ENCODE assay signal across 11 cellular contexts in the genomic region with DNA sequence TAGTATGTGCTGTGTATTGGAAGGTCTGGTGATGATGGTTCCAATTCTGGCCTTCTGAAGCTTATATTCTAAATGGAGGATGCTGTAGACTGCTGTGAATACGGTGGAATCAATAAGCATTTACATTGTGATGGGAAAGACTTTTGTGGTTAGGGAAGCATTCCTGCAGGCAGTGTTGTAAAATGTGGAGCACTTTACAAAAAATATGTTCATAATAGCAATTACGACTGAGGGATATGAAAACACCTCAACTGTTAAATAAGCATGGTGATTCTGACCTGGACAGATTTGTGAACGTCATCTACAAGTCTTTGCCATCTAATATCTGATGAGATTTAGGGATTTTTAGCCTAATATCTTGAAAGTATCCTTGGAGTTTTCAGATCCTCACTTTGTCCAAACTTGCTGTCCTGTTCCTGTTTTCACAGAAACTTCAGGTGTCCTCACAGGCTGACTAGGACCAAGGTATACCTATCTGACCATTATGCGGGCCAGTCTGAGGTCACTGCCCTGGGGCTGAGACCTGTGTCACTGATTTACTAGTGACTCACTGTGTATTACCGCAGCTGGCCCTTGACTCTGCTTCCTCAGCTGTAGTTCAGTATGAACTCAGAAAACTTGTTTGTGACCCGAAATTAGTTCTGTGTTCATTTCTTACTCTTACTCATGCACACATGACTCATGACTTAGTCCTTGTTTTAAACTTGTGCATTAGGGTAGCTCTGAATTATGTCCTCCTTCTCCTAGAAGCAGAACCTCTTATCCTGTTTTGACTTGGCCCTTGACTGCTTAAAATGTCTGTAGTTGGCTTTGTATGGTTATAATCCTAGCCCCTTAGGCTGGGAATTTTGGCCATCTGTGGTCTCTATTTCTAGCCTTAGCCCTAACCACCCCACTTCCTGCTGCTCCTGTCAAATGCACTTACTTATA.
DNase-seq lines count a peak whose midpoint lies in the region; ATAC-seq, FAIRE-seq and TF ChIP-seq lines count a peak whose summit lies in the region.
"Had no signal": no experiment of that assay in that cellular context is flagged by ENCODE, and none has a peak within 500 bp of the region (broad histone marks: within the 10 kb centered on the region; RNA-seq: fewer than 3 reads in every experiment).

No MANE protein-coding gene starts in this region.

- H3K4me1 Mint-ChIP-seq in astrocyte (ENCODE audit: low read depth, unreplicated experiment), result peaks cover 35% of the 10 kb centered on the region

- no peaks in the 10 kb centered on the region for H3K36me3 Mint-ChIP-seq in astrocyte (ENCODE audit: low read depth, unreplicated experiment)

- H2AFZ ChIP-seq in astrocyte (ENCODE audit: low read depth, low read length), result peak overlapping the region; percentile 28

- H3K9me3 Mint-ChIP-seq in astrocyte (ENCODE audit: unreplicated experiment), result no peaks in the 10 kb centered on the region

- no peaks in the 10 kb centered on the region for H3K27me3 Mint-ChIP-seq in astrocyte (ENCODE audit: low read depth, unreplicated experiment)
- H3K27me3 Mint-ChIP-seq: activated naive CD8-positive, alpha-beta T cell treated with anti-CD3 and anti-CD28 coated beads, Interleukin-2, amount 10 ng/mL, durations not matched to agents 7 days and 5 days had no signal

- peaks cover 69% of the 10 kb centered on the region for H3K4me1 ChIP-seq in HUES48 (ENCODE audit: control insufficient read depth, insufficient read depth, low read length)
- H3K4me1 ChIP-seq in astrocyte (ENCODE audit: insufficient read depth, low read length), result peaks cover 32% of the 10 kb centered on the region
- peaks cover 0 to 10% of the 10 kb centered on the region in 2 donors for H3K4me1 ChIP-seq in lung (ENCODE audit: control insufficient read depth in 2 of 2, insufficient read depth in 2 of 2, low read length in 2 of 2)

- peak; percentile 2 to 56 for DNase-seq in NOMO-1 (lab: John Stamatoyannopoulos, UW; ENCODE audit: unreplicated experiment in 2 of 2)
- DNase-seq in NOMO-1 treated with dmso at 0.1 percent for 144 hours (lab: John Stamatoyannopoulos, UW; ENCODE audit: unreplicated experiment), result no peak
- peak; percentile 97 for DNase-seq in astrocyte (ENCODE audit: low read depth)
- DNase-seq in lung (ENCODE audit: low spot score), result peak; percentile 51
- no peak for DNase-seq in iPS-NIHi7 (ENCODE audit: extremely low spot score)
- no peak for DNase-seq in OCI-M1 (lab: John Stamatoyannopoulos, UW)
- DNase-seq: activated naive CD8-positive, alpha-beta T cell treated with anti-CD3 and anti-CD28 coated beads, Interleukin-2, amount 10 ng/mL, durations not matched to agents 7 days and 5 days had no signal

- no peaks in the 10 kb centered on the region for H3K79me2 ChIP-seq in astrocyte (ENCODE audit: insufficient read depth, low read length)

- no peaks in the 10 kb centered on the region for H4K20me1 ChIP-seq in astrocyte (ENCODE audit: insufficient read depth, low read length)
- H4K20me1 ChIP-seq: BLaER1 had no signal

- H3K9ac ChIP-seq in HUES48 (ENCODE audit: low read depth, low read length) (no peak overlapping the region), astrocyte (ENCODE audit: low read length) (peak overlapping the region; percentile 62)
- H3K9ac ChIP-seq: BLaER1 had no signal

- 74 to 85% methylated on average over 6 of the region's 6 CpGs for WGBS in lung, 2 donors

- FAIRE-seq in astrocyte (lab: Jason Lieb, UNC), result peak; percentile 99

- H3K4me3 ChIP-seq in HUES48 (ENCODE audit: low read depth, low read length) (no peak overlapping the region), astrocyte (ENCODE audit: insufficient read depth, low read depth, low read length) (peak overlapping the region; percentile 27), lung (no peak overlapping the region)
- H3K4me3 ChIP-seq: BLaER1, thyroid gland had no signal

- TF ChIP-seq CTCF in astrocyte (IDR thresholded peaks at IDR 0.05; ENCODE audit: insufficient read depth, low read depth, low read length) (no peak), lung (IDR thresholded peaks at IDR 0.05; ENCODE audit: control extremely low read depth, extremely low read depth) (no peak)

- H3K27ac ChIP-seq in HUES48 (ENCODE audit: low read depth, low read length), result peak overlapping the region; percentile 78
- H3K27ac ChIP-seq in astrocyte (ENCODE audit: low read depth, low read length), result peak overlapping the region; percentile 87
- peak overlapping the region in 1 of 2 donors; percentile 40 for H3K27ac ChIP-seq in lung (ENCODE audit: low read depth in 1 of 2, low read length in 1 of 2)
- H3K27ac ChIP-seq: BLaER1, thyroid gland had no signal

- peak; percentile 95 for ATAC-seq in GM21723 (IDR thresholded peaks at IDR 0.05; ENCODE audit: unreplicated experiment)
- ATAC-seq in lung (ENCODE audit: insufficient read depth, low FRiP score), result peak; percentile 88

- H3K27me3 ChIP-seq in HUES48 (ENCODE audit: control insufficient read depth, insufficient read depth, low read length) (no peaks in the 10 kb centered on the region), astrocyte (ENCODE audit: insufficient read depth, low read length) (no peaks in the 10 kb centered on the region), lung (ENCODE audit: control insufficient read depth, insufficient read depth) (no peaks in the 10 kb centered on the region)
- H3K27me3 ChIP-seq: BLaER1, thyroid gland had no signal

- no peaks in the 10 kb centered on the region for H3K9me3 ChIP-seq in HUES48 (ENCODE audit: control insufficient read depth, insufficient read depth, low read length)
- H3K9me3 ChIP-seq in astrocyte (ENCODE audit: insufficient read depth, low read depth, low read length), result no peaks in the 10 kb centered on the region
- peaks cover 0 to 2% of the 10 kb centered on the region in 2 donors for H3K9me3 ChIP-seq in lung (ENCODE audit: control insufficient read depth in 2 of 2, insufficient read depth in 1 of 2, low read length in 1 of 2)
- H3K9me3 ChIP-seq: BLaER1, thyroid gland had no signal

- H3K27ac Mint-ChIP-seq in astrocyte (ENCODE audit: unreplicated experiment), result peak overlapping the region; percentile 96
- H3K27ac Mint-ChIP-seq: activated naive CD8-positive, alpha-beta T cell treated with anti-CD3 and anti-CD28 coated beads, Interleukin-2, amount 10 ng/mL, durations not matched to agents 7 days and 5 days had no signal

- H3K4me2 ChIP-seq in astrocyte (ENCODE audit: low read length), result peak overlapping the region; percentile 74
- H3K4me2 ChIP-seq: BLaER1 had no signal

- no peak overlapping the region for H3K4me3 Mint-ChIP-seq in astrocyte (ENCODE audit: unreplicated experiment)
- H3K4me3 Mint-ChIP-seq: activated naive CD8-positive, alpha-beta T cell treated with anti-CD3 and anti-CD28 coated beads, Interleukin-2, amount 10 ng/mL, durations not matched to agents 7 days and 5 days had no signal

- no peaks in the 10 kb centered on the region for H3K36me3 ChIP-seq in HUES48 (ENCODE audit: control insufficient read depth, insufficient read depth, low read length)
- H3K36me3 ChIP-seq in astrocyte (ENCODE audit: insufficient read depth, low read length), result no peaks in the 10 kb centered on the region
- H3K36me3 ChIP-seq in lung (ENCODE audit: control insufficient read depth in 2 of 2, insufficient read depth in 2 of 2, low read length in 2 of 2), result no peaks in the 10 kb centered on the region
- H3K36me3 ChIP-seq: BLaER1, thyroid gland had no signal

Comparison
In these comparisons a context has a peak if more than half of its experiments do, and no peak if none do; other contexts are left out.
1. DNase-seq: peak in NOMO-1 (2 of 2), astrocyte (single experiment) and lung (single experiment); none in NOMO-1 treated with dmso at 0.1 percent for 144 hours (single experiment), iPS-NIHi7 (single experiment) and OCI-M1 (single experiment).